In genomic region chr5:2557435-2557834, GRCh38 we compare ENCODE assay signal across 17 cellular contexts.
DNase-seq lines count a peak whose midpoint lies in the region; TF ChIP-seq lines count a peak whose summit lies in the region.
"Had no signal": no experiment of that assay in that cellular context is flagged by ENCODE, and none has a peak within 500 bp of the region (broad histone marks: within the 10 kb centered on the region; RNA-seq: fewer than 3 reads in every experiment).

No MANE protein-coding gene starts in this region.

- H3K27ac ChIP-seq in left ventricle myocardium inferior (replicated peaks), result no peak overlapping the region
- H3K27ac ChIP-seq in colonic mucosa, result no peak overlapping the region

- H3K4me1 ChIP-seq in left ventricle myocardium inferior, result no peaks in the 10 kb centered on the region
- H3K4me1 ChIP-seq in colonic mucosa, result no peaks in the 10 kb centered on the region

- no peak overlapping the region for H3K4me3 ChIP-seq in left ventricle myocardium inferior
- H3K4me3 ChIP-seq in colonic mucosa, result no peak overlapping the region

- POLR2A ChIA-PET in HEK293T (lab: Yijun Ruan, JAX), result no interaction called here

- CTCF ChIA-PET in HEK293T (lab: Yijun Ruan, JAX), result no interaction called here

- TF ChIP-seq CTCF in left ventricle myocardium inferior (IDR thresholded peaks at IDR 0.05; ENCODE audit: borderline replicate concordance) (no peak), colonic mucosa (IDR thresholded peaks at IDR 0.05) (no peak)

- H3K27me3 ChIP-seq in left ventricle myocardium inferior (ENCODE audit: low read depth), result no peaks in the 10 kb centered on the region
- no peaks in the 10 kb centered on the region for H3K27me3 ChIP-seq in colonic mucosa

- DNase-seq in cardiac septum (ENCODE audit: low spot score) (peak; percentile 41), left ventricle myocardium inferior (no peak), NCI-H2196 treated with DMSO at 0.1 percent for 48 hours (lab: John Stamatoyannopoulos, UW; ENCODE audit: unreplicated experiment) (peak; percentile 8), colonic mucosa (peak; percentile 7), T-helper 2 cell (no peak), NCI-H446 (lab: John Stamatoyannopoulos, UW) (no peak), HEK293T (ENCODE audit: extremely low spot score) (no peak)
- DNase-seq: CD4-positive, alpha-beta T cell; COR-L47; DND-41; GOT3; HCEC 1CT; KBM-7; NCI-H1092; NCI-H1694 treated with DMSO at 0.1 percent for 48 hours; NCI-H446 treated with DMSO at 0.1 percent for 48 hours; SIG-M5 had no signal

- no peaks in the 10 kb centered on the region for H3K36me3 ChIP-seq in left ventricle myocardium inferior
- no peaks in the 10 kb centered on the region for H3K36me3 ChIP-seq in colonic mucosa

- peaks cover 31% of the 10 kb centered on the region for H3K9me3 ChIP-seq in left ventricle myocardium inferior (replicated peaks)
- H3K9me3 ChIP-seq in colonic mucosa, result peaks cover 3% of the 10 kb centered on the region

- no peak overlapping the region for H3K9ac ChIP-seq in colonic mucosa (ENCODE audit: low read depth in 2 of 2, low read length in 2 of 2)

- intact Hi-C loops in cardiac septum (cut with DNase I), result no loop called here
- intact Hi-C loops in left ventricle myocardium inferior (cut with micrococcal nuclease), result no loop called here
- intact Hi-C loops in colonic mucosa (cut with DNase I), result no loop called here

TF ChIP-seq in HEK293T, 16 proteins besides CTCF, POLR2A, EP300 and RAD21:
- no peak for TF ChIP-seq ELF4 (IDR thresholded peaks at IDR 0.05)
- TF ChIP-seq CTBP1 (IDR thresholded peaks at IDR 0.05; ENCODE audit: borderline replicate concordance), result no peak
- no peak for TF ChIP-seq NFRKB (IDR thresholded peaks at IDR 0.05)
- TF ChIP-seq FOXK2 (IDR thresholded peaks at IDR 0.05), result no peak

Comparison
In these comparisons a context has a peak if more than half of its experiments do, and no peak if none do; other contexts are left out.
1. DNase-seq: peak in cardiac septum (single experiment), NCI-H2196 treated with DMSO at 0.1 percent for 48 hours (single experiment) and colonic mucosa (single experiment); none in left ventricle myocardium inferior (single experiment), T-helper 2 cell (0 of 5), NCI-H446 (0 of 2) and HEK293T (single experiment).